ENCODE assay signal across 1 cellular context in the genomic region with DNA sequence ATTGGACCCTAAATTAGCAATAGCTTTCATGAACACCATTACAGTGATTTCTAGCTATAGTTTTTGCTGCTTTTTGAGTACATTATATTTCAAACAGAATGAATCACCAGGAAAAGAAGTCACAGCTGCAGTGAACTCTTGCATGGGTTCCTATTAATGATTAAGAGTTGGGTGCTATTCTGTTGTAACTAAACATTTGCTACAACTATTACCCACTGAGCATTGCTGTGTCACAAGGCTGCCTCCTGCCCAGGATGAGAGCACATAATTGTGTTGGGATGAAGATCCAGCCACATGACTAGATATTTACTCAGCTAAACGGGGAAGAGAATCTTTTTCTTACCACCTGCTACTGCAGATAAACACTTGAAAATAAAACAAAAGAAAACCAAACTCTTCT.
TF ChIP-seq lines count a peak whose summit lies in the region.

No MANE protein-coding gene starts in this region.

TF ChIP-seq in neural cell, 6 proteins besides CTCF, POLR2A, EP300 and RAD21 (continued from another document):
- TF ChIP-seq, protein P1, sequence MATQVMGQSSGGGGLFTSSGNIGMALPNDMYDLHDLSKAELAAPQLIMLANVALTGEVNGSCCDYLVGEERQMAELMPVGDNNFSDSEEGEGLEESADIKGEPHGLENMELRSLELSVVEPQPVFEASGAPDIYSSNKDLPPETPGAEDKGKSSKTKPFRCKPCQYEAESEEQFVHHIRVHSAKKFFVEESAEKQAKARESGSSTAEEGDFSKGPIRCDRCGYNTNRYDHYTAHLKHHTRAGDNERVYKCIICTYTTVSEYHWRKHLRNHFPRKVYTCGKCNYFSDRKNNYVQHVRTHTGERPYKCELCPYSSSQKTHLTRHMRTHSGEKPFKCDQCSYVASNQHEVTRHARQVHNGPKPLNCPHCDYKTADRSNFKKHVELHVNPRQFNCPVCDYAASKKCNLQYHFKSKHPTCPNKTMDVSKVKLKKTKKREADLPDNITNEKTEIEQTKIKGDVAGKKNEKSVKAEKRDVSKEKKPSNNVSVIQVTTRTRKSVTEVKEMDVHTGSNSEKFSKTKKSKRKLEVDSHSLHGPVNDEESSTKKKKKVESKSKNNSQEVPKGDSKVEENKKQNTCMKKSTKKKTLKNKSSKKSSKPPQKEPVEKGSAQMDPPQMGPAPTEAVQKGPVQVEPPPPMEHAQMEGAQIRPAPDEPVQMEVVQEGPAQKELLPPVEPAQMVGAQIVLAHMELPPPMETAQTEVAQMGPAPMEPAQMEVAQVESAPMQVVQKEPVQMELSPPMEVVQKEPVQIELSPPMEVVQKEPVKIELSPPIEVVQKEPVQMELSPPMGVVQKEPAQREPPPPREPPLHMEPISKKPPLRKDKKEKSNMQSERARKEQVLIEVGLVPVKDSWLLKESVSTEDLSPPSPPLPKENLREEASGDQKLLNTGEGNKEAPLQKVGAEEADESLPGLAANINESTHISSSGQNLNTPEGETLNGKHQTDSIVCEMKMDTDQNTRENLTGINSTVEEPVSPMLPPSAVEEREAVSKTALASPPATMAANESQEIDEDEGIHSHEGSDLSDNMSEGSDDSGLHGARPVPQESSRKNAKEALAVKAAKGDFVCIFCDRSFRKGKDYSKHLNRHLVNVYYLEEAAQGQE (IDR thresholded peaks at IDR 0.05; ENCODE audit: borderline replicate concordance) = no peak
- no peak for TF ChIP-seq TAF1 (IDR thresholded peaks at IDR 0.05; ENCODE audit: low read depth)
- no peak for TF ChIP-seq EZH2 (IDR thresholded peaks at IDR 0.05; ENCODE audit: borderline replicate concordance, insufficient read depth, low read length, poor library complexity, severe bottlenecking)
- no peak for TF ChIP-seq POLR2AphosphoS5 (IDR thresholded peaks at IDR 0.05)
